In the genomic region with DNA sequence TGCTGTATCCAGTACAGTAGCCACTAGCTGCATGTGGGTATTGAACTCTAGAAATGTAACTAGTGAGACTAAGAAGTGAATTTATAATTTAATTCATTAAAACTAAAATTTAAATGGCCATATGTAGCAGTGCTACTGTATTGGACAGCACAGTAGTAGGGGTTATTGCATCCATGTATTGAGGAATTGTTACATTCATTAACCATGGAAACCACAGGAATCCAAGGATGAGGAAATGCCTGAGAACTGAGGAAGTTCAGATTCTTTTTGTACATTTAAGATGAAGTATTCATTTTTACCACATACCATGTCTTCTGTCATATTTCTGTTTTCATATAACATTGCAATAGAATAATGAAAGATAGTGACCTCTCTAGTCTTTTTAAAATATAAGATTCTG, we compare ENCODE assay signal across 9 cellular contexts. TPM values are rescaled to one million over a fixed set of nuclear protein-coding genes. Genes with fewer than 3 reads are reported as not detected.
DNase-seq lines count a peak whose midpoint lies in the region; ATAC-seq and TF ChIP-seq lines count a peak whose summit lies in the region.
"Had no signal": no experiment of that assay in that cellular context is flagged by ENCODE, and none has a peak within 500 bp of the region (broad histone marks: within the 10 kb centered on the region; RNA-seq: fewer than 3 reads in every experiment).

No MANE protein-coding gene starts in this region.

- no peaks in the 10 kb centered on the region for H3K9me3 Mint-ChIP-seq in activated naive CD8-positive, alpha-beta T cell (ENCODE audit: low read depth)

- H3K27me3 ChIP-seq in kidney epithelial cell (ENCODE audit: control insufficient read depth, insufficient read depth, low read length), result no peaks in the 10 kb centered on the region

- peaks cover 61% of the 10 kb centered on the region for H3K4me1 Mint-ChIP-seq in activated naive CD8-positive, alpha-beta T cell (ENCODE audit: low read depth)

- DNase-seq in AG10803 (ENCODE audit: low read depth) (peak; percentile 89), HT-29 (ENCODE audit: low spot score) (peak; percentile 1), kidney epithelial cell (ENCODE audit: low read depth) (peak; percentile 57), DMS79 (lab: John Stamatoyannopoulos, UW) (no peak), medulla oblongata (ENCODE audit: extremely low spot score) (no peak)
- no peak for DNase-seq in stimulated activated CD4-positive, alpha-beta T cell treated with anti-CD3 and anti-CD28 coated beads, Interleukin-12 subunit alpha, Interleukin-12 subunit beta, amount 100 ng/mL, for 4 hours
- DNase-seq: stimulated activated naive CD4-positive, alpha-beta T cell had no signal

- no peak for ATAC-seq in HG02763 (IDR thresholded peaks at IDR 0.05; ENCODE audit: unreplicated experiment)

- H3K27ac Mint-ChIP-seq in activated naive CD8-positive, alpha-beta T cell, result no peak overlapping the region

- no peaks in the 10 kb centered on the region for H3K36me3 ChIP-seq in kidney epithelial cell (ENCODE audit: control insufficient read depth, insufficient read depth, low read length)

- H3K4me3 ChIP-seq in AG10803 (ENCODE audit: low read length), result peak overlapping the region; percentile 96
- H3K4me3 ChIP-seq in kidney epithelial cell (ENCODE audit: low read depth, low read length), result peak overlapping the region; percentile 63

- H3K36me3 Mint-ChIP-seq in activated naive CD8-positive, alpha-beta T cell, result peaks cover 14% of the 10 kb centered on the region

- no peak for TF ChIP-seq CTCF in AG10803 (conservative IDR thresholded peaks at IDR 0.05; ENCODE audit: low read length)
- no peak for TF ChIP-seq CTCF in kidney epithelial cell (IDR thresholded peaks at IDR 0.05; ENCODE audit: insufficient read depth, low read length, poor library complexity, severe bottlenecking)

- no peaks in the 10 kb centered on the region for H3K27me3 Mint-ChIP-seq in activated naive CD8-positive, alpha-beta T cell

- peak overlapping the region; percentile 95 for H3K4me3 Mint-ChIP-seq in activated naive CD8-positive, alpha-beta T cell

RNA-seq across cellular contexts. Expression of gene MTF2, which starts 2.6 kb away (rescaled TPM):
- total RNA-seq in HT-29 (2014; rRNA removed; shearing (Covaris generic)), result 18.4 and 19.2 TPM in 2 replicates
- total RNA-seq in kidney epithelial cell, result 18.1 and 24.6 TPM in 2 replicates

Comparison
In these comparisons a context has a peak if more than half of its experiments do, and no peak if none do; other contexts are left out.
1. DNase-seq: peak in AG10803 (single experiment), HT-29 (single experiment) and kidney epithelial cell (single experiment); none in stimulated activated CD4-positive, alpha-beta T cell treated with anti-CD3 and anti-CD28 coated beads, Interleukin-12 subunit alpha, Interleukin-12 subunit beta, amount 100 ng/mL, for 4 hours (single experiment), DMS79 (single experiment) and medulla oblongata (single experiment).